15 cellular contexts compared by ENCODE assay signal in genomic region chr2:180970052-180970451, GRCh38.
"Had no signal": no experiment of that assay in that cellular context is flagged by ENCODE, and none has a peak within 500 bp of the region (broad histone marks: within the 10 kb centered on the region; RNA-seq: fewer than 3 reads in every experiment).

No MANE protein-coding gene starts in this region.

- H3K4me3 ChIP-seq: coronary artery, left lung, neural progenitor cell, pancreas, tibial artery had no signal

- H3K27ac ChIP-seq: brain microvascular endothelial cell, coronary artery, left lung, neural progenitor cell, pancreas, tibial artery had no signal

- H3K9me3 ChIP-seq: left lung, pancreas, tibial artery had no signal

- H2AFZ ChIP-seq: neural progenitor cell had no signal

- H3K4me1 ChIP-seq: left lung, neural progenitor cell, pancreas had no signal

- H3K36me3 ChIP-seq: brain microvascular endothelial cell, left lung, neural progenitor cell, pancreas, tibial artery had no signal

- H3K4me2 ChIP-seq: neural progenitor cell had no signal

- H3K27me3 ChIP-seq: brain microvascular endothelial cell, left lung, neural progenitor cell, tibial artery had no signal

- DNase-seq: activated CD4-positive, alpha-beta T cell treated with anti-CD3 and anti-CD28 coated beads, Interleukin-2, amount 50 U/mL, for 4 hours; activated CD4-positive, CD25-positive, alpha-beta regulatory T cell treated with anti-CD3 and anti-CD28 coated beads, Interleukin-2, amount 50 U/mL, for 72 hours; activated naive CD4-positive, alpha-beta T cell treated with Interleukin-2 at 50 U/mL for 16 hours; activated T-cell treated with anti-CD3 and anti-CD28 coated beads for 4 hours; anterior cingulate cortex; brain microvascular endothelial cell; left lung; mammary epithelial cell; naive B cell; pancreas; stimulated activated CD4-positive, alpha-beta T cell treated with anti-CD3 and anti-CD28 coated beads, Interleukin-2, amount 100 ng/mL, for 48 hours; stimulated activated naive B cell treated with anti-CD40 and anti-IgM and Interleukin-4, amounts not matched to agents 10 μg/mL and 1 μg/mL and 100 μg/mL, for 72 hours; tibial artery had no signal
